Comparison of ENCODE assay signal across 1 cellular context in the genomic region with DNA sequence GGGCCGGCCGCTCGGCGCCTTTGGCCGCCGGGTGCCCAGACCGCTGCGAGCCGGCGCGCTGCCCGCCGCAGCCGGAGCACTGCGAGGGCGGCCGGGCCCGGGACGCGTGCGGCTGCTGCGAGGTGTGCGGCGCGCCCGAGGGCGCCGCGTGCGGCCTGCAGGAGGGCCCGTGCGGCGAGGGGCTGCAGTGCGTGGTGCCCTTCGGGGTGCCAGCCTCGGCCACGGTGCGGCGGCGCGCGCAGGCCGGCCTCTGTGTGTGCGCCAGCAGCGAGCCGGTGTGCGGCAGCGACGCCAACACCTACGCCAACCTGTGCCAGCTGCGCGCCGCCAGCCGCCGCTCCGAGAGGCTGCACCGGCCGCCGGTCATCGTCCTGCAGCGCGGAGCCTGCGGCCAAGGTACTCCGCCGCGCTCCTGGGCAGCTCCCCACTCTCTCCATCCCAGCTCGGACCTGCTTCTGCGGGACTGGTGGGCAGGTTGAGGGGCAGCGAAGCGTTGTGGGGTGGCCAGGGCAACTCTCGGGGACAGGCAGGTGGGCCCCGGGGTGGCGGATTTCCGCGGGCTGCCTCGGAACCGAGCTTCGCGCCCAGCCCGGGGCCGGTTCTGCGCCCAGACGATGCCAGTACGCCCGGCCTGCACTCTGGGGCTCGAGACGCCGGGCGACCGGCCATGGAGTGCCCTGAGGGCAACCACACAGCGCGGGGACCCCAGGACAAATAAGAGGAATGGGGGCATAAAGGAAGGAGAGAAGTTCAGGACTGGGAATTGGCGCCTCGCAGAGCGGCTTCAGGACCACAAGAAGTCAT.
TF ChIP-seq lines count a peak whose summit lies in the region.

No MANE protein-coding gene starts in this region.

TF ChIP-seq in H1, 55 proteins besides CTCF, POLR2A, EP300 and RAD21:
- TF ChIP-seq, protein P1, sequence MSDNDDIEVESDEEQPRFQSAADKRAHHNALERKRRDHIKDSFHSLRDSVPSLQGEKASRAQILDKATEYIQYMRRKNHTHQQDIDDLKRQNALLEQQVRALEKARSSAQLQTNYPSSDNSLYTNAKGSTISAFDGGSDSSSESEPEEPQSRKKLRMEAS (IDR thresholded peaks at IDR 0.05): peak; percentile 25
- TF ChIP-seq KDM4A (IDR thresholded peaks at IDR 0.05; ENCODE audit: low read depth, low read length, severe bottlenecking) (peak; percentile 62), NRF1 (IDR thresholded peaks at IDR 0.05; ENCODE audit: low read depth, low read length) (no peak), CTBP2 (IDR thresholded peaks at IDR 0.05; ENCODE audit: borderline replicate concordance, insufficient read depth, insufficient read length, low read length) (no peak), BACH1 (IDR thresholded peaks at IDR 0.05; ENCODE audit: low read length) (no peak), BRCA1 (IDR thresholded peaks at IDR 0.05; ENCODE audit: low read depth, low read length) (no peak), ZNF274 (IDR thresholded peaks at IDR 0.05; ENCODE audit: borderline replicate concordance, extremely low read depth, low read length) (no peak), SIN3A (conservative IDR thresholded peaks at IDR 0.05 in 1 of 2, IDR thresholded peaks at IDR 0.05 in 1 of 2; ENCODE audit: low read depth in 1 of 2, low read length in 2 of 2) (0 out of 4 replicates have a peak, but pooled peaks of 1 of the 2 experiments have one; percentile 13), GABPA (IDR thresholded peaks at IDR 0.05; ENCODE audit: borderline replicate concordance, insufficient read depth, low read length) (0 out of 2 replicates have a peak, but pooled peaks have one; percentile 30), RFX5 (IDR thresholded peaks at IDR 0.05; ENCODE audit: borderline replicate concordance, low read depth, low read length) (no peak), RNF2 (IDR thresholded peaks at IDR 0.05; ENCODE audit: borderline replicate concordance, low read depth, low read length, missing control alignments, poor library complexity, severe bottlenecking) (peak; percentile 51), EGR1 (IDR thresholded peaks at IDR 0.05; ENCODE audit: borderline replicate concordance, low read depth, low read length) (no peak), RXRA (IDR thresholded peaks at IDR 0.05; ENCODE audit: insufficient read depth, low read depth, low read length) (no peak), GTF2F1 (IDR thresholded peaks at IDR 0.05; ENCODE audit: borderline replicate concordance, low read depth, low read length) (no peak), RBBP5 (IDR thresholded peaks at IDR 0.05; ENCODE audit: borderline replicate concordance, low read depth, low read length) (no peak), HDAC2 (IDR thresholded peaks at IDR 0.05; ENCODE audit: borderline replicate concordance in 1 of 2, low read depth in 2 of 2, low read length in 2 of 2) (no peak)
- TF ChIP-seq, protein P2, sequence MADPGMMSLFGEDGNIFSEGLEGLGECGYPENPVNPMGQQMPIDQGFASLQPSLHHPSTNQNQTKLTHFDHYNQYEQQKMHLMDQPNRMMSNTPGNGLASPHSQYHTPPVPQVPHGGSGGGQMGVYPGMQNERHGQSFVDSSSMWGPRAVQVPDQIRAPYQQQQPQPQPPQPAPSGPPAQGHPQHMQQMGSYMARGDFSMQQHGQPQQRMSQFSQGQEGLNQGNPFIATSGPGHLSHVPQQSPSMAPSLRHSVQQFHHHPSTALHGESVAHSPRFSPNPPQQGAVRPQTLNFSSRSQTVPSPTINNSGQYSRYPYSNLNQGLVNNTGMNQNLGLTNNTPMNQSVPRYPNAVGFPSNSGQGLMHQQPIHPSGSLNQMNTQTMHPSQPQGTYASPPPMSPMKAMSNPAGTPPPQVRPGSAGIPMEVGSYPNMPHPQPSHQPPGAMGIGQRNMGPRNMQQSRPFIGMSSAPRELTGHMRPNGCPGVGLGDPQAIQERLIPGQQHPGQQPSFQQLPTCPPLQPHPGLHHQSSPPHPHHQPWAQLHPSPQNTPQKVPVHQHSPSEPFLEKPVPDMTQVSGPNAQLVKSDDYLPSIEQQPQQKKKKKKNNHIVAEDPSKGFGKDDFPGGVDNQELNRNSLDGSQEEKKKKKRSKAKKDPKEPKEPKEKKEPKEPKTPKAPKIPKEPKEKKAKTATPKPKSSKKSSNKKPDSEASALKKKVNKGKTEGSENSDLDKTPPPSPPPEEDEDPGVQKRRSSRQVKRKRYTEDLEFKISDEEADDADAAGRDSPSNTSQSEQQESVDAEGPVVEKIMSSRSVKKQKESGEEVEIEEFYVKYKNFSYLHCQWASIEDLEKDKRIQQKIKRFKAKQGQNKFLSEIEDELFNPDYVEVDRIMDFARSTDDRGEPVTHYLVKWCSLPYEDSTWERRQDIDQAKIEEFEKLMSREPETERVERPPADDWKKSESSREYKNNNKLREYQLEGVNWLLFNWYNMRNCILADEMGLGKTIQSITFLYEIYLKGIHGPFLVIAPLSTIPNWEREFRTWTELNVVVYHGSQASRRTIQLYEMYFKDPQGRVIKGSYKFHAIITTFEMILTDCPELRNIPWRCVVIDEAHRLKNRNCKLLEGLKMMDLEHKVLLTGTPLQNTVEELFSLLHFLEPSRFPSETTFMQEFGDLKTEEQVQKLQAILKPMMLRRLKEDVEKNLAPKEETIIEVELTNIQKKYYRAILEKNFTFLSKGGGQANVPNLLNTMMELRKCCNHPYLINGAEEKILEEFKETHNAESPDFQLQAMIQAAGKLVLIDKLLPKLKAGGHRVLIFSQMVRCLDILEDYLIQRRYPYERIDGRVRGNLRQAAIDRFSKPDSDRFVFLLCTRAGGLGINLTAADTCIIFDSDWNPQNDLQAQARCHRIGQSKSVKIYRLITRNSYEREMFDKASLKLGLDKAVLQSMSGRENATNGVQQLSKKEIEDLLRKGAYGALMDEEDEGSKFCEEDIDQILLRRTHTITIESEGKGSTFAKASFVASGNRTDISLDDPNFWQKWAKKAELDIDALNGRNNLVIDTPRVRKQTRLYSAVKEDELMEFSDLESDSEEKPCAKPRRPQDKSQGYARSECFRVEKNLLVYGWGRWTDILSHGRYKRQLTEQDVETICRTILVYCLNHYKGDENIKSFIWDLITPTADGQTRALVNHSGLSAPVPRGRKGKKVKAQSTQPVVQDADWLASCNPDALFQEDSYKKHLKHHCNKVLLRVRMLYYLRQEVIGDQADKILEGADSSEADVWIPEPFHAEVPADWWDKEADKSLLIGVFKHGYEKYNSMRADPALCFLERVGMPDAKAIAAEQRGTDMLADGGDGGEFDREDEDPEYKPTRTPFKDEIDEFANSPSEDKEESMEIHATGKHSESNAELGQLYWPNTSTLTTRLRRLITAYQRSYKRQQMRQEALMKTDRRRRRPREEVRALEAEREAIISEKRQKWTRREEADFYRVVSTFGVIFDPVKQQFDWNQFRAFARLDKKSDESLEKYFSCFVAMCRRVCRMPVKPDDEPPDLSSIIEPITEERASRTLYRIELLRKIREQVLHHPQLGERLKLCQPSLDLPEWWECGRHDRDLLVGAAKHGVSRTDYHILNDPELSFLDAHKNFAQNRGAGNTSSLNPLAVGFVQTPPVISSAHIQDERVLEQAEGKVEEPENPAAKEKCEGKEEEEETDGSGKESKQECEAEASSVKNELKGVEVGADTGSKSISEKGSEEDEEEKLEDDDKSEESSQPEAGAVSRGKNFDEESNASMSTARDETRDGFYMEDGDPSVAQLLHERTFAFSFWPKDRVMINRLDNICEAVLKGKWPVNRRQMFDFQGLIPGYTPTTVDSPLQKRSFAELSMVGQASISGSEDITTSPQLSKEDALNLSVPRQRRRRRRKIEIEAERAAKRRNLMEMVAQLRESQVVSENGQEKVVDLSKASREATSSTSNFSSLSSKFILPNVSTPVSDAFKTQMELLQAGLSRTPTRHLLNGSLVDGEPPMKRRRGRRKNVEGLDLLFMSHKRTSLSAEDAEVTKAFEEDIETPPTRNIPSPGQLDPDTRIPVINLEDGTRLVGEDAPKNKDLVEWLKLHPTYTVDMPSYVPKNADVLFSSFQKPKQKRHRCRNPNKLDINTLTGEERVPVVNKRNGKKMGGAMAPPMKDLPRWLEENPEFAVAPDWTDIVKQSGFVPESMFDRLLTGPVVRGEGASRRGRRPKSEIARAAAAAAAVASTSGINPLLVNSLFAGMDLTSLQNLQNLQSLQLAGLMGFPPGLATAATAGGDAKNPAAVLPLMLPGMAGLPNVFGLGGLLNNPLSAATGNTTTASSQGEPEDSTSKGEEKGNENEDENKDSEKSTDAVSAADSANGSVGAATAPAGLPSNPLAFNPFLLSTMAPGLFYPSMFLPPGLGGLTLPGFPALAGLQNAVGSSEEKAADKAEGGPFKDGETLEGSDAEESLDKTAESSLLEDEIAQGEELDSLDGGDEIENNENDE (IDR thresholded peaks at IDR 0.05; ENCODE audit: insufficient replicate concordance, low read length): no peak
- TF ChIP-seq, protein P3, sequence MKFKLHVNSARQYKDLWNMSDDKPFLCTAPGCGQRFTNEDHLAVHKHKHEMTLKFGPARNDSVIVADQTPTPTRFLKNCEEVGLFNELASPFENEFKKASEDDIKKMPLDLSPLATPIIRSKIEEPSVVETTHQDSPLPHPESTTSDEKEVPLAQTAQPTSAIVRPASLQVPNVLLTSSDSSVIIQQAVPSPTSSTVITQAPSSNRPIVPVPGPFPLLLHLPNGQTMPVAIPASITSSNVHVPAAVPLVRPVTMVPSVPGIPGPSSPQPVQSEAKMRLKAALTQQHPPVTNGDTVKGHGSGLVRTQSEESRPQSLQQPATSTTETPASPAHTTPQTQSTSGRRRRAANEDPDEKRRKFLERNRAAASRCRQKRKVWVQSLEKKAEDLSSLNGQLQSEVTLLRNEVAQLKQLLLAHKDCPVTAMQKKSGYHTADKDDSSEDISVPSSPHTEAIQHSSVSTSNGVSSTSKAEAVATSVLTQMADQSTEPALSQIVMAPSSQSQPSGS (IDR thresholded peaks at IDR 0.05; ENCODE audit: low read length): no peak
- TF ChIP-seq, protein P4, sequence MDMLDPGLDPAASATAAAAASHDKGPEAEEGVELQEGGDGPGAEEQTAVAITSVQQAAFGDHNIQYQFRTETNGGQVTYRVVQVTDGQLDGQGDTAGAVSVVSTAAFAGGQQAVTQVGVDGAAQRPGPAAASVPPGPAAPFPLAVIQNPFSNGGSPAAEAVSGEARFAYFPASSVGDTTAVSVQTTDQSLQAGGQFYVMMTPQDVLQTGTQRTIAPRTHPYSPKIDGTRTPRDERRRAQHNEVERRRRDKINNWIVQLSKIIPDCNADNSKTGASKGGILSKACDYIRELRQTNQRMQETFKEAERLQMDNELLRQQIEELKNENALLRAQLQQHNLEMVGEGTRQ (IDR thresholded peaks at IDR 0.05; ENCODE audit: low read length): no peak
